ENCODE assay signal across 25 cellular contexts in the genomic region with DNA sequence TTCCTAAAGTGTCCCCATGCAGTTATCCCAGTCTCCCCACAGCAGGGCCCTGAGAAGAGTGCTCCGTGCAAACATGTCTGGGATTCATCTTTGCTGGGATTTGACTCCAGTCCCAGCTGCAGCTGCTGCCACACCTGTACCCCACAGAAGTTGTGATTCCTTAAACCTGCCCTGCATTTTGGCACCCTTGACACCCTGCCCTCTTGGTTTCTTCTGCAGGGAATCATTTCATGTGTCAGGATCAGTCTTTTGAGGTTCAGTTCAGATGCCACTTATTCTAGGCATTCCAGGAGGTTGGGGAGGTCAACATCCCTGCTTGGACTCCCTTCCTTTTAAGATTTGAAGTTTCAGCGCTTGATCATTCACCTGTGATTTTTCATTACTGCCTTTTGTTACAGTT.
A peak's percentile ranks its signal among the peaks of the same experiment; 100 is the strongest.
DNase-seq lines count a peak whose midpoint lies in the region; ATAC-seq, FAIRE-seq and TF ChIP-seq lines count a peak whose summit lies in the region.
"Had no signal": no experiment of that assay in that cellular context is flagged by ENCODE, and none has a peak within 500 bp of the region (broad histone marks: within the 10 kb centered on the region; RNA-seq: fewer than 3 reads in every experiment).

No MANE protein-coding gene starts in this region.

- TF ChIP-seq CTCF in A549 (IDR thresholded peaks at IDR 0.05) (no peak), RWPE1 (conservative IDR thresholded peaks at IDR 0.05; ENCODE audit: low read depth) (no peak)

- peak overlapping the region; percentile 51 for H3K4me2 ChIP-seq in A549
- H3K4me2 ChIP-seq in BLaER1 treated with 17β-estradiol and CSF1 and Interleukin-3, amounts not matched to agents 10 nM and 100 nM, result peak overlapping the region; percentile 38 to 98 (median 90)

- ATAC-seq in A549 (no peak), sciatic nerve (no peak)
- ATAC-seq: esophagus mucosa, gastroesophageal sphincter, HCT116, K562, lower lobe of right lung had no signal

- H3K4me1 ChIP-seq in A549, result peaks cover 84% of the 10 kb centered on the region
- peaks cover 70 to 86% (median 81%) of the 10 kb centered on the region in 10 experiments for H3K4me1 ChIP-seq in BLaER1 treated with 17β-estradiol and CSF1 and Interleukin-3, amounts not matched to agents 10 nM and 100 nM

- no peak for TF ChIP-seq EP300 in A549 (IDR thresholded peaks at IDR 0.05)

- H3K27me3 ChIP-seq in BLaER1 treated with 17β-estradiol and CSF1 and Interleukin-3, amounts not matched to agents 10 nM and 100 nM, result no peaks in the 10 kb centered on the region
- H3K27me3 ChIP-seq: dorsolateral prefrontal cortex, gastroesophageal sphincter, SJSA1, suprapubic skin had no signal

- H3K27ac ChIP-seq in A549, result peak overlapping the region; percentile 13 to 64; a peak in 4 of 6 replicates
- peak overlapping the region in 8 of 11 experiments; percentile 0 to 87 (median 30); a peak in 8 of 22 replicates for H3K27ac ChIP-seq in BLaER1 treated with 17β-estradiol and CSF1 and Interleukin-3, amounts not matched to agents 10 nM and 100 nM
- peak overlapping the region; percentile 61 for H3K27ac ChIP-seq in RWPE1
- H3K27ac ChIP-seq: gastroesophageal sphincter, HL-60, lower lobe of right lung, SJSA1, suprapubic skin had no signal

- peaks cover 0 to 91% (median 30%) of the 10 kb centered on the region in 11 experiments; a peak in 11 of 22 replicates for H4K20me1 ChIP-seq in BLaER1 treated with 17β-estradiol and CSF1 and Interleukin-3, amounts not matched to agents 10 nM and 100 nM

- H3K4me3 ChIP-seq in A549, result no peak overlapping the region
- H3K4me3 ChIP-seq in BLaER1 treated with 17β-estradiol and CSF1 and Interleukin-3, amounts not matched to agents 10 nM and 100 nM, result peak overlapping the region in 3 of 10 experiments; percentile 17 to 90 (median 33); a peak in 4 of 20 replicates
- H3K4me3 ChIP-seq: dorsolateral prefrontal cortex, gastroesophageal sphincter, K562, lower lobe of right lung, SJSA1, suprapubic skin had no signal

- no peak for TF ChIP-seq RAD21 in A549 (conservative IDR thresholded peaks at IDR 0.05 in 1 of 2, IDR thresholded peaks at IDR 0.05 in 1 of 2)

- H3K36me3 ChIP-seq in BLaER1 treated with 17β-estradiol and CSF1 and Interleukin-3, amounts not matched to agents 10 nM and 100 nM, result peaks cover 0 to 55% (median 35%) of the 10 kb centered on the region in 11 experiments; a peak in 12 of 22 replicates
- H3K36me3 ChIP-seq: gastroesophageal sphincter, lower lobe of right lung, suprapubic skin had no signal

- no peak for FAIRE-seq in A549 (lab: Jason Lieb, UNC)
- FAIRE-seq: GM12891, K562 had no signal

- no peak for DNase-seq in A549 (ENCODE audit: low read depth in 1 of 2, low spot score in 1 of 2)
- no peak for DNase-seq in RWPE1 (ENCODE audit: low spot score)
- DNase-seq in islet precursor cell, result peak; percentile 32
- DNase-seq in SW 1271 (lab: John Stamatoyannopoulos, UW), result no peak
- DNase-seq in stimulated activated CD4-positive, alpha-beta T cell treated with anti-CD3 and anti-CD28 coated beads, Interleukin-1b, Interleukin-23, amount 100 ng/mL, for 48 hours, result no peak
- DNase-seq in sciatic nerve (ENCODE audit: low spot score), result no peak
- DNase-seq in NCI-H2196 (lab: John Stamatoyannopoulos, UW; ENCODE audit: unreplicated experiment), result no peak
- DNase-seq: activated CD4-positive, alpha-beta T cell treated with anti-CD3 and anti-CD28 coated beads for 48 hours; DMS 273 treated with DMSO at 0.1 percent for 48 hours; dorsolateral prefrontal cortex; GF-D8; lower lobe of right lung; NCI-H1092 treated with DMSO at 0.1 percent for 48 hours; OCI-M1; posterior cingulate gyrus; stimulated activated CD4-positive, alpha-beta T cell treated with anti-CD3 and anti-CD28 coated beads, Interleukin-2, amount 100 ng/mL, for 48 hours had no signal

- CTCF ChIA-PET in A549 (lab: Yijun Ruan, JAX), result interaction anchor here (0.8 to 11.4 kb wide), 2 partner anchors 41 to 97 kb away, joined by 3 to 91 read pairs; no protein-coding TSS in a partner anchor
- CTCF ChIA-PET in RWPE1 (lab: Yijun Ruan, JAX), result no interaction called here

- TF ChIP-seq POLR2A in A549 (IDR thresholded peaks at IDR 0.05; ENCODE audit: low read length), result no peak

- intact Hi-C loops in sciatic nerve (cut with DNase I), result no loop called here

- H3K9ac ChIP-seq in BLaER1 treated with 17β-estradiol and CSF1 and Interleukin-3, amounts not matched to agents 10 nM and 100 nM, result peak overlapping the region in 5 of 11 experiments; percentile 1 to 53 (median 26); a peak in 6 of 22 replicates

- 93% methylated on average over 2 of the region's 2 CpGs for WGBS in A549 (ENCODE audit: missing lambda C conversion rate)

- POLR2A ChIA-PET in A549 (lab: Yijun Ruan, JAX), result no interaction called here
- POLR2A ChIA-PET in RWPE1 (lab: Yijun Ruan, JAX; ENCODE audit: low non-redundant PET), result no interaction called here

- H3K9me3 ChIP-seq in A549, result no peaks in the 10 kb centered on the region
- no peaks in the 10 kb centered on the region for H3K9me3 ChIP-seq in BLaER1 treated with 17β-estradiol and CSF1 and Interleukin-3, amounts not matched to agents 10 nM and 100 nM (replicated peaks in 1 of 11)
- H3K9me3 ChIP-seq: gastroesophageal sphincter, lower lobe of right lung, SJSA1, suprapubic skin had no signal

TF ChIP-seq in A549, 52 proteins besides CTCF, POLR2A, EP300 and RAD21:
- TF ChIP-seq, protein P1, sequence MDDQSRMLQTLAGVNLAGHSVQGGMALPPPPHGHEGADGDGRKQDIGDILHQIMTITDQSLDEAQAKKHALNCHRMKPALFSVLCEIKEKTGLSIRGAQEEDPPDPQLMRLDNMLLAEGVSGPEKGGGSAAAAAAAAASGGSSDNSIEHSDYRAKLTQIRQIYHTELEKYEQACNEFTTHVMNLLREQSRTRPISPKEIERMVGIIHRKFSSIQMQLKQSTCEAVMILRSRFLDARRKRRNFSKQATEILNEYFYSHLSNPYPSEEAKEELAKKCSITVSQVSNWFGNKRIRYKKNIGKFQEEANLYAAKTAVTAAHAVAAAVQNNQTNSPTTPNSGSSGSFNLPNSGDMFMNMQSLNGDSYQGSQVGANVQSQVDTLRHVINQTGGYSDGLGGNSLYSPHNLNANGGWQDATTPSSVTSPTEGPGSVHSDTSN (IDR thresholded peaks at IDR 0.05), result no peak
- no peak for TF ChIP-seq FOXS1 (CRISPR knock-in tag; IDR thresholded peaks at IDR 0.05)
- TF ChIP-seq CBX2 (IDR thresholded peaks at IDR 0.05; ENCODE audit: borderline replicate concordance, low read depth), result no peak
- no peak for TF ChIP-seq NFE2L2 (conservative IDR thresholded peaks at IDR 0.05; ENCODE audit: low read length)
- TF ChIP-seq, protein P2, sequence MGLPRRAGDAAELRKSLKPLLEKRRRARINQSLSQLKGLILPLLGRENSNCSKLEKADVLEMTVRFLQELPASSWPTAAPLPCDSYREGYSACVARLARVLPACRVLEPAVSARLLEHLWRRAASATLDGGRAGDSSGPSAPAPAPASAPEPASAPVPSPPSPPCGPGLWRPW (IDR thresholded peaks at IDR 0.05), result no peak
- no peak for TF ChIP-seq TP53 (CRISPR knock-in tag; IDR thresholded peaks at IDR 0.05)
- no peak for TF ChIP-seq RFX5 (IDR thresholded peaks at IDR 0.05)
- TF ChIP-seq ESRRA (IDR thresholded peaks at IDR 0.05; ENCODE audit: borderline replicate concordance, low read length), result no peak
